ENCODE assay signal across 13 cellular contexts in genomic region chr3:43707998-43708397, GRCh38. TPM values are rescaled to one million over a fixed set of nuclear protein-coding genes. Genes with fewer than 3 reads are reported as not detected.
DNase-seq lines count a peak whose midpoint lies in the region; ATAC-seq and FAIRE-seq lines count a peak whose summit lies in the region.
"Had no signal": no experiment of that assay in that cellular context is flagged by ENCODE, and none has a peak within 500 bp of the region (broad histone marks: within the 10 kb centered on the region; RNA-seq: fewer than 3 reads in every experiment).

No MANE protein-coding gene starts in this region.

- H3K27me3 Mint-ChIP-seq in activated naive CD8-positive, alpha-beta T cell treated with anti-CD3 and anti-CD28 coated beads, Interleukin-2, amount 50 U/mL, for 24 hours, result no peaks in the 10 kb centered on the region
- H3K27me3 Mint-ChIP-seq in activated naive CD8-positive, alpha-beta T cell treated with anti-CD3 and anti-CD28 coated beads for 36 hours, result no peaks in the 10 kb centered on the region
- H3K27me3 Mint-ChIP-seq in activated CD4-positive, alpha-beta memory T cell treated with anti-CD3 and anti-CD28 coated beads for 36 hours, result no peaks in the 10 kb centered on the region

- intact Hi-C loops in activated CD4-positive, alpha-beta memory T cell treated with anti-CD3 and anti-CD28 coated beads for 36 hours (cut with micrococcal nuclease), result no loop called here

- FAIRE-seq in urothelium cell line (lab: Jason Lieb, UNC), result no peak

- no peak overlapping the region for H3K27ac Mint-ChIP-seq in activated naive CD8-positive, alpha-beta T cell treated with anti-CD3 and anti-CD28 coated beads, Interleukin-2, amount 50 U/mL, for 24 hours
- no peak overlapping the region for H3K27ac Mint-ChIP-seq in activated naive CD8-positive, alpha-beta T cell treated with anti-CD3 and anti-CD28 coated beads for 36 hours
- H3K27ac Mint-ChIP-seq in activated CD4-positive, alpha-beta memory T cell treated with anti-CD3 and anti-CD28 coated beads for 36 hours, result no peak overlapping the region
- H3K27ac Mint-ChIP-seq: activated T-helper 2 cell treated with anti-CD3 and anti-CD28 coated beads, Interferon-gamma antibody, Interleukin-2, Interleukin-4, amounts not matched to agents 10 μg/mL and 5 μg/mL and 100 μg/mL, durations not matched to agents 14 hours and 24 hours and 36 hours had no signal

- POLR2A ChIA-PET in activated CD4-positive, alpha-beta memory T cell treated with anti-CD3 and anti-CD28 coated beads for 36 hours (lab: Charles Lee), result no interaction called here

- peaks cover 25% of the 10 kb centered on the region for H3K36me3 Mint-ChIP-seq in activated naive CD8-positive, alpha-beta T cell treated with anti-CD3 and anti-CD28 coated beads, Interleukin-2, amount 50 U/mL, for 24 hours (ENCODE audit: low read depth)
- peaks cover 22% of the 10 kb centered on the region for H3K36me3 Mint-ChIP-seq in activated naive CD8-positive, alpha-beta T cell treated with anti-CD3 and anti-CD28 coated beads for 36 hours
- H3K36me3 Mint-ChIP-seq in activated CD4-positive, alpha-beta memory T cell treated with anti-CD3 and anti-CD28 coated beads for 36 hours, result peaks cover 24% of the 10 kb centered on the region

- H3K9me3 Mint-ChIP-seq in activated naive CD8-positive, alpha-beta T cell treated with anti-CD3 and anti-CD28 coated beads, Interleukin-2, amount 50 U/mL, for 24 hours, result no peaks in the 10 kb centered on the region
- H3K9me3 Mint-ChIP-seq in activated naive CD8-positive, alpha-beta T cell treated with anti-CD3 and anti-CD28 coated beads for 36 hours, result no peaks in the 10 kb centered on the region
- no peaks in the 10 kb centered on the region for H3K9me3 Mint-ChIP-seq in activated CD4-positive, alpha-beta memory T cell treated with anti-CD3 and anti-CD28 coated beads for 36 hours
- H3K9me3 Mint-ChIP-seq: activated T-helper 2 cell treated with anti-CD3 and anti-CD28 coated beads, Interferon-gamma antibody, Interleukin-2, Interleukin-4, amounts not matched to agents 10 μg/mL and 5 μg/mL and 100 μg/mL, durations not matched to agents 14 hours and 24 hours and 36 hours had no signal

- peaks cover 8% of the 10 kb centered on the region for H3K4me1 Mint-ChIP-seq in activated naive CD8-positive, alpha-beta T cell treated with anti-CD3 and anti-CD28 coated beads, Interleukin-2, amount 50 U/mL, for 24 hours
- peaks cover 10% of the 10 kb centered on the region for H3K4me1 Mint-ChIP-seq in activated naive CD8-positive, alpha-beta T cell treated with anti-CD3 and anti-CD28 coated beads for 36 hours
- peaks cover 5% of the 10 kb centered on the region for H3K4me1 Mint-ChIP-seq in activated CD4-positive, alpha-beta memory T cell treated with anti-CD3 and anti-CD28 coated beads for 36 hours (ENCODE audit: low read depth)

- no peak for DNase-seq in activated naive CD8-positive, alpha-beta T cell treated with anti-CD3 and anti-CD28 coated beads, Interleukin-2, amount 50 U/mL, for 24 hours
- no peak for DNase-seq in activated naive CD8-positive, alpha-beta T cell treated with anti-CD3 and anti-CD28 coated beads for 36 hours
- DNase-seq in SW 1271 (lab: John Stamatoyannopoulos, UW) (peak; percentile 50 to 89), fibroblast of the conjunctiva (ENCODE audit: low read depth) (peak; percentile 60), urothelium cell line (ENCODE audit: low spot score) (peak; percentile 82), pons (ENCODE audit: low spot score) (no peak), cerebellum (ENCODE audit: low spot score) (no peak)
- no peak for DNase-seq in activated CD4-positive, alpha-beta memory T cell treated with anti-CD3 and anti-CD28 coated beads for 36 hours
- DNase-seq: H7, midbrain, NCI-H446, T1000 had no signal

- no peak overlapping the region for H3K4me3 Mint-ChIP-seq in activated naive CD8-positive, alpha-beta T cell treated with anti-CD3 and anti-CD28 coated beads, Interleukin-2, amount 50 U/mL, for 24 hours
- no peak overlapping the region for H3K4me3 Mint-ChIP-seq in activated naive CD8-positive, alpha-beta T cell treated with anti-CD3 and anti-CD28 coated beads for 36 hours
- no peak overlapping the region for H3K4me3 Mint-ChIP-seq in activated CD4-positive, alpha-beta memory T cell treated with anti-CD3 and anti-CD28 coated beads for 36 hours

- CTCF ChIA-PET in activated CD4-positive, alpha-beta memory T cell treated with anti-CD3 and anti-CD28 coated beads for 36 hours (lab: Charles Lee), result no interaction called here

- ATAC-seq in activated naive CD8-positive, alpha-beta T cell treated with anti-CD3 and anti-CD28 coated beads, Interleukin-2, amount 50 U/mL, for 24 hours, result peak; percentile 46

RNA-seq across cellular contexts. Expression of gene ABHD5, which starts 17.3 kb away (rescaled TPM):
- total RNA-seq in activated naive CD8-positive, alpha-beta T cell treated with anti-CD3 and anti-CD28 coated beads for 36 hours, result 10 to 100 TPM; 11.4 to 12.1 TPM
- 26.6 TPM for total RNA-seq in cerebellum
- total RNA-seq in activated CD4-positive, alpha-beta memory T cell treated with anti-CD3 and anti-CD28 coated beads for 36 hours, result 10 to 100 TPM; 10.0 to 11.4 TPM

Comparison
In these comparisons a context has a peak if more than half of its experiments do, and no peak if none do; other contexts are left out.
1. DNase-seq: peak in SW 1271 (2 of 2), fibroblast of the conjunctiva (single experiment) and urothelium cell line (single experiment); none in activated naive CD8-positive, alpha-beta T cell treated with anti-CD3 and anti-CD28 coated beads, Interleukin-2, amount 50 U/mL, for 24 hours (single experiment), activated naive CD8-positive, alpha-beta T cell treated with anti-CD3 and anti-CD28 coated beads for 36 hours (single experiment), pons (single experiment), cerebellum (single experiment) and activated CD4-positive, alpha-beta memory T cell treated with anti-CD3 and anti-CD28 coated beads for 36 hours (single experiment).